ENCODE assay signal across 8 cellular contexts in genomic region chr13:109869312-109870237, GRCh38.
DNase-seq lines count a peak whose midpoint lies in the region; ATAC-seq and TF ChIP-seq lines count a peak whose summit lies in the region.

No MANE protein-coding gene starts in this region.

- H3K4me3 ChIP-seq in H7 (ENCODE audit: insufficient read depth, low read depth, low read length) (no peak overlapping the region), PC-3 (ENCODE audit: low read length) (no peak overlapping the region), subcutaneous abdominal adipose tissue (ENCODE audit: low read depth in 1 of 5, low read length in 5 of 5) (peak overlapping the region; percentile 50 to 62 (median 56))

- no TSS peak for BruUV-seq in PC-3 (replicated peaks; lab: Mats Ljungman, UMichigan)

- in situ Hi-C loops in ACHN (cut with HindIII; ENCODE audit: low pct_ligation_motif_present, low pct_unique_long_range_greater_than_20kb, low sequenced_read_pairs), result no loop called here

- H3K27me3 ChIP-seq in H7 (ENCODE audit: control insufficient read depth, insufficient read depth, low read length), result no peaks in the 10 kb centered on the region
- H3K27me3 ChIP-seq in PC-3 (ENCODE audit: low read length), result no peaks in the 10 kb centered on the region
- no peaks in the 10 kb centered on the region for H3K27me3 ChIP-seq in subcutaneous abdominal adipose tissue (ENCODE audit: control insufficient read depth in 5 of 5, insufficient read depth in 4 of 5, low read length in 5 of 5)

- no peak overlapping the region for H3K27ac ChIP-seq in PC-3 (ENCODE audit: low read length)
- peak overlapping the region; percentile 47 for H3K27ac ChIP-seq in subcutaneous abdominal adipose tissue (ENCODE audit: low read depth, low read length)

- POLR2A ChIA-PET in PC-3 (lab: Charles Lee; ENCODE audit: unreplicated experiment), result no interaction called here

- no peaks in the 10 kb centered on the region for H3F3A ChIP-seq in PC-3 (ENCODE audit: low read length, unreplicated experiment)

- peak overlapping the region; percentile 39; the same call in 1 of the 2 replicates for H3K4me2 ChIP-seq in PC-3 (ENCODE audit: low read length)

- ATAC-seq in PC-3, result no peak
- no peak for ATAC-seq in GM18517 (IDR thresholded peaks at IDR 0.05; ENCODE audit: unreplicated experiment)

- no peaks in the 10 kb centered on the region for H3K9me2 ChIP-seq in PC-3 (replicated peaks; ENCODE audit: low read length)

- H3K9ac ChIP-seq in PC-3 (ENCODE audit: low read length) (no peak overlapping the region), subcutaneous abdominal adipose tissue (ENCODE audit: low read length in 5 of 5) (peak overlapping the region in 3 of 5 donors; percentile 2 to 57 (median 24))

- intact Hi-C loops in PC-3 (cut with micrococcal nuclease), result no loop called here

- no peaks in the 10 kb centered on the region for H4K20me1 ChIP-seq in PC-3 (ENCODE audit: low read length)

- H2AFZ ChIP-seq in PC-3 (ENCODE audit: low read length), result no peak overlapping the region

- TF ChIP-seq CTCF in PC-3 (conservative IDR thresholded peaks at IDR 0.05; ENCODE audit: low read depth, low read length), result no peak

- CTCF ChIA-PET in PC-3 (lab: Charles Lee), result no interaction called here

- no peaks in the 10 kb centered on the region for H3K79me2 ChIP-seq in PC-3 (ENCODE audit: low read length)

- DNase-seq in ACHN (peak; percentile 79), H7 (peak; percentile 61), PC-3 (no peak), cerebellum (ENCODE audit: low spot score) (peak; percentile 16), medulla oblongata (ENCODE audit: extremely low spot score) (peak; percentile 35), cortex of kidney (lab: John Stamatoyannopoulos, UW) (no peak)

- H3K36me3 ChIP-seq in H7 (replicated peaks; ENCODE audit: control insufficient read depth, insufficient read depth, low read length), result no peaks in the 10 kb centered on the region
- no peaks in the 10 kb centered on the region for H3K36me3 ChIP-seq in PC-3 (ENCODE audit: low read depth, low read length)
- no peaks in the 10 kb centered on the region for H3K36me3 ChIP-seq in subcutaneous abdominal adipose tissue (ENCODE audit: control insufficient read depth in 5 of 5, insufficient read depth in 5 of 5, low read length in 5 of 5)

- peaks cover 36% of the 10 kb centered on the region for H3K4me1 ChIP-seq in PC-3 (ENCODE audit: insufficient read depth, low read length)
- peaks cover 2 to 33% (median 24%) of the 10 kb centered on the region in 5 donors for H3K4me1 ChIP-seq in subcutaneous abdominal adipose tissue (ENCODE audit: control insufficient read depth in 5 of 5, insufficient read depth in 5 of 5, low read length in 5 of 5)

- no peaks in the 10 kb centered on the region for H3K9me3 ChIP-seq in PC-3 (ENCODE audit: low read length)
- no peaks in the 10 kb centered on the region for H3K9me3 ChIP-seq in subcutaneous abdominal adipose tissue (ENCODE audit: control insufficient read depth in 5 of 5, low read length in 5 of 5)

Comparison
In these comparisons a context has a peak if more than half of its experiments do, and no peak if none do; other contexts are left out.
1. DNase-seq: peak in ACHN (single experiment), H7 (single experiment), cerebellum (single experiment) and medulla oblongata (single experiment); none in PC-3 (single experiment) and cortex of kidney (single experiment).
2. H3K4me3 ChIP-seq: peak in subcutaneous abdominal adipose tissue (5 of 5); none in H7 (single experiment) and PC-3 (single experiment).